Comparison of ENCODE assay signal across 1 cellular context in genomic region chr15:75204340-75205063, GRCh38.
TF ChIP-seq lines count a peak whose summit lies in the region.

No MANE protein-coding gene starts in this region.

TF ChIP-seq in HepG2, 621 proteins besides CTCF, POLR2A, EP300 and RAD21 (continued from another document and continues in another):
- TF ChIP-seq FOXC1 (CRISPR knock-in tag; IDR thresholded peaks at IDR 0.05; ENCODE audit: borderline replicate concordance) = 0 out of 2 replicates have a peak, but pooled peaks have one; percentile 44
- TF ChIP-seq NFIC (IDR thresholded peaks at IDR 0.05; ENCODE audit: low read length) = no peak
- no peak for TF ChIP-seq ZNF567 (CRISPR knock-in tag; IDR thresholded peaks at IDR 0.05; ENCODE audit: borderline replicate concordance)
- TF ChIP-seq SRSF1 (optimal IDR thresholded peaks at IDR 0.05; ENCODE audit: low read depth, low read length) = no peak
- no peak for TF ChIP-seq BORCS8-MEF2B (CRISPR knock-in tag; IDR thresholded peaks at IDR 0.05)
- TF ChIP-seq ZNF292 (CRISPR knock-in tag; IDR thresholded peaks at IDR 0.05; ENCODE audit: borderline replicate concordance, low read depth) = peak; percentile 66; the same call in 1 of the 2 replicates
- peak; percentile 44; the same call in 1 of the 2 replicates for TF ChIP-seq ZBTB4 (CRISPR knock-in tag; IDR thresholded peaks at IDR 0.05; ENCODE audit: borderline replicate concordance)
- TF ChIP-seq SALL1 (CRISPR knock-in tag; IDR thresholded peaks at IDR 0.05) = peak; percentile 75
- no peak for TF ChIP-seq WIZ (CRISPR knock-in tag; IDR thresholded peaks at IDR 0.05)
- TF ChIP-seq CEBPG (CRISPR knock-in tag; IDR thresholded peaks at IDR 0.05) = peak; percentile 37; the same call in 1 of the 2 replicates
- TF ChIP-seq ZNF670 (CRISPR knock-in tag; IDR thresholded peaks at IDR 0.05; ENCODE audit: borderline replicate concordance) = peak; percentile 79; the same call in 1 of the 2 replicates
- TF ChIP-seq ZNF552 (CRISPR knock-in tag; IDR thresholded peaks at IDR 0.05; ENCODE audit: borderline replicate concordance) = no peak
- TF ChIP-seq ZNF558 (CRISPR knock-in tag; IDR thresholded peaks at IDR 0.05; ENCODE audit: borderline replicate concordance) = no peak
- no peak for TF ChIP-seq ZNF33B (CRISPR knock-in tag; IDR thresholded peaks at IDR 0.05)
- TF ChIP-seq ZNF431 (CRISPR knock-in tag; IDR thresholded peaks at IDR 0.05; ENCODE audit: borderline replicate concordance, low read depth) = no peak
- no peak for TF ChIP-seq ARHGAP35 (CRISPR knock-in tag; IDR thresholded peaks at IDR 0.05; ENCODE audit: borderline replicate concordance)
- TF ChIP-seq KLF6 (CRISPR knock-in tag; IDR thresholded peaks at IDR 0.05) = no peak
- TF ChIP-seq RBM39 (IDR thresholded peaks at IDR 0.05; ENCODE audit: low read depth, low read length, poor library complexity, severe bottlenecking) = no peak
- TF ChIP-seq E2F2 (CRISPR knock-in tag; IDR thresholded peaks at IDR 0.05; ENCODE audit: borderline replicate concordance) = no peak
- TF ChIP-seq U2AF1 (optimal IDR thresholded peaks at IDR 0.05; ENCODE audit: low read depth, low read length) = no peak
- TF ChIP-seq SNAPC5 (CRISPR knock-in tag; IDR thresholded peaks at IDR 0.05; ENCODE audit: borderline replicate concordance) = no peak
- TF ChIP-seq TOE1 (CRISPR knock-in tag; IDR thresholded peaks at IDR 0.05) = no peak
- peak; percentile 19; the same call in 1 of the 2 replicates for TF ChIP-seq HIVEP1 (CRISPR knock-in tag; IDR thresholded peaks at IDR 0.05)
- TF ChIP-seq ZFX (CRISPR knock-in tag; IDR thresholded peaks at IDR 0.05; ENCODE audit: low read depth) = peak; percentile 42; the same call in 1 of the 2 replicates
- TF ChIP-seq ZBTB2 (CRISPR knock-in tag; IDR thresholded peaks at IDR 0.05; ENCODE audit: low read depth) = no peak
- TF ChIP-seq RFXAP (CRISPR knock-in tag; IDR thresholded peaks at IDR 0.05; ENCODE audit: borderline replicate concordance) = peak; percentile 38; the same call in 1 of the 2 replicates
- no peak for TF ChIP-seq ATF5 (CRISPR knock-in tag; IDR thresholded peaks at IDR 0.05; ENCODE audit: low read depth)
- TF ChIP-seq ZNF766 (CRISPR knock-in tag; IDR thresholded peaks at IDR 0.05; ENCODE audit: borderline replicate concordance) = no peak
- TF ChIP-seq AGO1 (IDR thresholded peaks at IDR 0.05; ENCODE audit: low read depth, low read length, poor library complexity, severe bottlenecking) = no peak
- TF ChIP-seq ARNT2 (CRISPR knock-in tag; IDR thresholded peaks at IDR 0.05; ENCODE audit: low read depth) = 0 out of 2 replicates have a peak, but pooled peaks have one; percentile 29
- peak; percentile 38; the same call in 1 of the 2 replicates for TF ChIP-seq TFDP2 (CRISPR knock-in tag; IDR thresholded peaks at IDR 0.05)
- TF ChIP-seq SP2 (CRISPR knock-in tag; IDR thresholded peaks at IDR 0.05) = no peak
- no peak for TF ChIP-seq HNRNPH1 (optimal IDR thresholded peaks at IDR 0.05; ENCODE audit: low read depth, low read length)
- peak; percentile 44 for TF ChIP-seq HNF4A (CRISPR knock-in tag; IDR thresholded peaks at IDR 0.05)
- peak; percentile 53 for TF ChIP-seq ZNF574 (CRISPR knock-in tag; IDR thresholded peaks at IDR 0.05)
- TF ChIP-seq CBX2 (IDR thresholded peaks at IDR 0.05; ENCODE audit: low read depth, low read length) = no peak
- no peak for TF ChIP-seq CBX2 (CRISPR knock-in tag; IDR thresholded peaks at IDR 0.05; ENCODE audit: low read depth)
- TF ChIP-seq POLR2AphosphoS5 (IDR thresholded peaks at IDR 0.05; ENCODE audit: low read depth, low read length) = no peak
- no peak for TF ChIP-seq ZNF296 (CRISPR knock-in tag; conservative IDR thresholded peaks at IDR 0.05)
- TF ChIP-seq FOSL2 (CRISPR knock-in tag; IDR thresholded peaks at IDR 0.05) = peak; percentile 76
- no peak for TF ChIP-seq ZNF747 (CRISPR knock-in tag; IDR thresholded peaks at IDR 0.05; ENCODE audit: borderline replicate concordance)
- TF ChIP-seq MZF1 (CRISPR knock-in tag; IDR thresholded peaks at IDR 0.05; ENCODE audit: borderline replicate concordance) = no peak
- 0 out of 2 replicates have a peak, but pooled peaks have one; percentile 15 for TF ChIP-seq ZNF124 (CRISPR knock-in tag; IDR thresholded peaks at IDR 0.05)
- TF ChIP-seq SRF (IDR thresholded peaks at IDR 0.05; ENCODE audit: low read depth, low read length) = no peak
- TF ChIP-seq ZNF446 (CRISPR knock-in tag; IDR thresholded peaks at IDR 0.05) = no peak
- peak; percentile 87 for TF ChIP-seq ZNF891 (CRISPR knock-in tag; IDR thresholded peaks at IDR 0.05)
- no peak for TF ChIP-seq PAX8 (CRISPR knock-in tag; IDR thresholded peaks at IDR 0.05; ENCODE audit: borderline replicate concordance)
- TF ChIP-seq PAWR (CRISPR knock-in tag; IDR thresholded peaks at IDR 0.05; ENCODE audit: borderline replicate concordance) = no peak
- no peak for TF ChIP-seq GPN1 (CRISPR knock-in tag; IDR thresholded peaks at IDR 0.05; ENCODE audit: borderline replicate concordance)
- TF ChIP-seq ZSCAN30 (CRISPR knock-in tag; IDR thresholded peaks at IDR 0.05) = no peak
- no peak for TF ChIP-seq BCLAF1 (IDR thresholded peaks at IDR 0.05)
- peak; percentile 49 for TF ChIP-seq RARA (CRISPR knock-in tag; IDR thresholded peaks at IDR 0.05)
- no peak for TF ChIP-seq PHF21A (CRISPR knock-in tag; IDR thresholded peaks at IDR 0.05)
- no peak for TF ChIP-seq IKZF4 (CRISPR knock-in tag; IDR thresholded peaks at IDR 0.05; ENCODE audit: borderline replicate concordance, low read depth, not compliant biosample characterization)
- 0 out of 2 replicates have a peak, but pooled peaks have one; percentile 58 for TF ChIP-seq STAT5B (CRISPR knock-in tag; IDR thresholded peaks at IDR 0.05)
- peak; percentile 63; the same call in 1 of the 2 replicates for TF ChIP-seq ZNF816 (CRISPR knock-in tag; IDR thresholded peaks at IDR 0.05; ENCODE audit: borderline replicate concordance)
- peak; percentile 73 for TF ChIP-seq REPIN1 (CRISPR knock-in tag; IDR thresholded peaks at IDR 0.05; ENCODE audit: borderline replicate concordance, low read depth)
